13 cellular contexts compared by ENCODE assay signal in genomic region chr4:71526626-71527406, GRCh38.
DNase-seq lines count a peak whose midpoint lies in the region; ATAC-seq and TF ChIP-seq lines count a peak whose summit lies in the region.
"Had no signal": no experiment of that assay in that cellular context is flagged by ENCODE, and none has a peak within 500 bp of the region (broad histone marks: within the 10 kb centered on the region; RNA-seq: fewer than 3 reads in every experiment).

No MANE protein-coding gene starts in this region.

- no peak overlapping the region for H3K9ac ChIP-seq in HUES64 (ENCODE audit: low read depth, low read length)

- DNase-seq in BE2C (no peak), brain microvascular endothelial cell (no peak), esophagus muscularis mucosa (ENCODE audit: extremely low spot score) (no peak), 8988T (no peak), GF-D8 (lab: John Stamatoyannopoulos, UW) (no peak)
- DNase-seq: activated CD8-positive, alpha-beta T cell treated with anti-CD3 and anti-CD28 coated beads for 36 hours; AML-193; H7; natural killer cell; NCI-H345 had no signal

- H3K36me3 ChIP-seq in BE2C (no peaks in the 10 kb centered on the region), HUES64 (ENCODE audit: insufficient read depth, low read length) (no peaks in the 10 kb centered on the region), brain microvascular endothelial cell (replicated peaks) (no peaks in the 10 kb centered on the region), esophagus muscularis mucosa (no peaks in the 10 kb centered on the region)

- ATAC-seq in GM19351 (IDR thresholded peaks at IDR 0.05; ENCODE audit: unreplicated experiment): peak; percentile 83
- ATAC-seq in HG03460 (IDR thresholded peaks at IDR 0.05; ENCODE audit: unreplicated experiment): no peak
- ATAC-seq: activated CD8-positive, alpha-beta T cell treated with anti-CD3 and anti-CD28 coated beads for 36 hours; natural killer cell had no signal

- H3K27ac ChIP-seq in HUES64 (ENCODE audit: low read depth, low read length) (0 out of 2 replicates have a peak overlapping the region, but pooled peaks have one; percentile 17), brain microvascular endothelial cell (no peak overlapping the region), esophagus muscularis mucosa (replicated peaks in 1 of 4) (no peak overlapping the region)

- H3K27me3 ChIP-seq in BE2C (no peaks in the 10 kb centered on the region), HUES64 (ENCODE audit: insufficient read depth, low read length) (no peaks in the 10 kb centered on the region), brain microvascular endothelial cell (replicated peaks) (no peaks in the 10 kb centered on the region), esophagus muscularis mucosa (no peaks in the 10 kb centered on the region)

- TF ChIP-seq CTCF in BE2C (IDR thresholded peaks at IDR 0.05; ENCODE audit: low read depth, low read length) (peak; percentile 15; the same call in 1 of the 2 replicates), brain microvascular endothelial cell (IDR thresholded peaks at IDR 0.05; ENCODE audit: low read depth, low read length, missing control alignments) (peak; percentile 19), esophagus muscularis mucosa (IDR thresholded peaks at IDR 0.05) (no peak)

- H3K4me3 ChIP-seq in BE2C (ENCODE audit: low read depth, low read length) (no peak overlapping the region), HUES64 (ENCODE audit: low read length) (no peak overlapping the region), brain microvascular endothelial cell (ENCODE audit: low read depth, low read length) (no peak overlapping the region), esophagus muscularis mucosa (no peak overlapping the region)

- TF ChIP-seq POLR2A in esophagus muscularis mucosa (IDR thresholded peaks at IDR 0.05; ENCODE audit: low read depth): no peak

- in situ Hi-C loops in brain microvascular endothelial cell (cut with HindIII; ENCODE audit: low pct_ligation_motif_present, low sequenced_read_pairs): no loop called here

- intact Hi-C loops in esophagus muscularis mucosa (cut with DNase I): no loop called here

- no peak for TF ChIP-seq EP300 in esophagus muscularis mucosa (IDR thresholded peaks at IDR 0.05)

- 69% methylated on average over 3 of the region's 4 CpGs for WGBS in HUES64
- WGBS in esophagus muscularis mucosa: 80% methylated on average over 4 of the region's 4 CpGs

- H3K4me1 ChIP-seq in BE2C: no peaks in the 10 kb centered on the region
- H3K4me1 ChIP-seq in HUES64 (ENCODE audit: insufficient read depth, low read length): peaks cover 3% of the 10 kb centered on the region
- H3K4me1 ChIP-seq in esophagus muscularis mucosa: no peaks in the 10 kb centered on the region

- no peaks in the 10 kb centered on the region for H3K9me3 ChIP-seq in BE2C
- no peaks in the 10 kb centered on the region for H3K9me3 ChIP-seq in HUES64 (ENCODE audit: insufficient read depth, low read depth, low read length)
- no peaks in the 10 kb centered on the region for H3K9me3 ChIP-seq in esophagus muscularis mucosa

Comparison
In these comparisons a context has a peak if more than half of its experiments do, and no peak if none do; other contexts are left out.
1. CTCF ChIP-seq: peak in BE2C (single experiment) and brain microvascular endothelial cell (single experiment); none in esophagus muscularis mucosa (0 of 3).